In the genomic region with DNA sequence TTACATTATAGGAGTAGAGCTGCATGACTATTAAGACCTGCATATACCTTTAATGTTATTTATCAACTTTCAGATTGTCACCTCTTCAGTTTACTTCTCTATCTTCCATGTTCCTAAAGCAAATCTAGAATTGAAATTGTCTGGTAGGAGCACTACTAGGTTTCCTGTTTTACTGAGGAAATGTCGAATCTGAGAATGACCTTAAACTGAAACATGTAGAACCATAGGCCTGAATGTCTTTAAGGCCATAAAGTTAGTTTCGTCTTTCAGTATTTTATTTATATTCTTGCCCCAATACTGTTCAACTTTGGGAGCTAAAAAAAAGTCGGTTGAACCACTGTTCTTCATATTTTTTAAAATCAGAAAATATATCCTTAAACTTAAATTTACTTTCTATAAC, we compare ENCODE assay signal across 9 cellular contexts.
"Had no signal": no experiment of that assay in that cellular context is flagged by ENCODE, and none has a peak within 500 bp of the region (broad histone marks: within the 10 kb centered on the region; RNA-seq: fewer than 3 reads in every experiment).

No MANE protein-coding gene starts in this region.

- H3K9ac ChIP-seq: GM23248 had no signal

- H2AFZ ChIP-seq: GM23248, GM23338 had no signal

- H3K9me3 Mint-ChIP-seq: GM23338, HFFc6 had no signal

- H3K4me2 ChIP-seq: GM23338 had no signal

- H3K4me1 ChIP-seq: HAP-1 had no signal

- H3K9me3 ChIP-seq: HAP-1 had no signal

- H3K4me3 ChIP-seq: GM23248, GM23338, HAP-1 had no signal

- H3K27ac Mint-ChIP-seq: GM23338, H9, HFFc6 had no signal

- H3K27ac ChIP-seq: GM23248 had no signal

- H3K4me1 Mint-ChIP-seq: GM23338 had no signal

- H3K36me3 ChIP-seq: HAP-1 had no signal

- ATAC-seq: GM23338, HCT116 had no signal

- DNase-seq: GM23248, GOT3, H7, H9, HCEC 1CT, HFFc6 had no signal

- H3K4me3 Mint-ChIP-seq: GM23338, H9, HFFc6 had no signal
